ENCODE assay signal across 8 cellular contexts in the genomic region with DNA sequence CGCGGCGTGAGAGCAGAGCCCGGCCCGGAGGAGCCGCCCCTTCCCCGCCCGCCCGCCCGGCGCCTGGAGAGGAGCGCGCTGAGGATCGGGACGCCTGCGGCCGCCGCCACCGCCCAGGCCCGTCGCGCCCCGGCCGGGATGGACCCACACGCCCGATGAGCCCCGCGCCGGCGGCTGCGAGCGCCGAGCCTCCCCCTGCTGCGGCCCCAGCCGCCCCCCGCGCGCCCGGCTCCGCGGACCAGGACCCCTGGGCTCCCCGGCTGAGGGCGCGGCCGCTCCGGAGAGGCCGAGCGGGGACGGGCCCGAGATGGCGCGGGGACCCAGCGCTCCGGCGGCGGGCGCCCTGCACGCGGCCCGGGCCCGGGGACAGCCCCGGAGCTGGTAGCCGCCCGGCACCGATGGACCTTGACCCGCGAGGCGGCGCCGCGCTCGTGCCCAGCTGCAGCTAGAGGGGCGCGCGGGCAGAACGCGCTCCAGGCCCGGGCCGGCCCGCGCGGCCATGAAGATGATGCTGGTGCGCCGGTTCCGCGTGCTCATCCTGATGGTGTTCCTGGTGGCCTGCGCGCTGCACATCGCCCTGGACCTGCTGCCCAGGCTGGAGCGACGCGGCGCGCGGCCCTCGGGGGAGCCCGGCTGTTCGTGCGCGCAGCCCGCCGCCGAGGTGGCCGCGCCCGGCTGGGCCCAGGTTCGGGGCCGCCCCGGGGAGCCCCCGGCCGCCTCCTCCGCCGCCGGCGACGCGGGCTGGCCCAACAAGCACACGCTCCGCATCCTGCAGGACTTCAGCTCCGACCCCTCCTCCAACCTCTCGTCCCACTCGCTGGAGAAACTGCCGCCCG. TPM values are rescaled to one million over a fixed set of nuclear protein-coding genes. Genes with fewer than 3 reads are reported as not detected.
A peak's percentile ranks its signal among the peaks of the same experiment; 100 is the strongest.
DNase-seq lines count a peak whose midpoint lies in the region; ATAC-seq and TF ChIP-seq lines count a peak whose summit lies in the region.

No MANE protein-coding gene starts in this region.

- peaks cover 2% of the 10 kb centered on the region for H3K4me1 Mint-ChIP-seq in activated CD8-positive, alpha-beta memory T cell treated with anti-CD3 and anti-CD28 coated beads, Interleukin-2, amount 10 ng/mL, durations not matched to agents 7 days and 5 days

- 0% methylated on average over 95 to 96 of the region's 124 CpGs for WGBS in mesodermal cell (ENCODE audit: insufficient coverage in 2 of 2), 2 experiments
- under 1% methylated on average over 124 of the region's 124 CpGs for WGBS in urinary bladder

- ATAC-seq in activated CD8-positive, alpha-beta memory T cell treated with anti-CD3 and anti-CD28 coated beads, Interleukin-2, amount 10 ng/mL, durations not matched to agents 7 days and 5 days, result peak; percentile 13

- H3K9me3 ChIP-seq in mesodermal cell (ENCODE audit: control insufficient read depth, low read length), result no peaks in the 10 kb centered on the region

- H3K27ac Mint-ChIP-seq in activated CD8-positive, alpha-beta memory T cell treated with anti-CD3 and anti-CD28 coated beads, Interleukin-2, amount 10 ng/mL, durations not matched to agents 7 days and 5 days, result no peak overlapping the region

- CTCF ChIA-PET in activated CD8-positive, alpha-beta memory T cell treated with anti-CD3 and anti-CD28 coated beads, Interleukin-2, amount 10 ng/mL, durations not matched to agents 7 days and 5 days (lab: Charles Lee), result no interaction called here

- H3K4me3 ChIP-seq in coronary artery (peak overlapping the region; percentile 93), mesodermal cell (ENCODE audit: extremely low read depth, insufficient read depth, low read length, poor library complexity, severe bottlenecking) (peak overlapping the region; percentile 51), urinary bladder (ENCODE audit: low read depth, low read length) (peak overlapping the region; percentile 74)

- peaks cover 37% of the 10 kb centered on the region for H3K27me3 Mint-ChIP-seq in activated CD8-positive, alpha-beta memory T cell treated with anti-CD3 and anti-CD28 coated beads, Interleukin-2, amount 10 ng/mL, durations not matched to agents 7 days and 5 days

- TF ChIP-seq CTCF in coronary artery (IDR thresholded peaks at IDR 0.05), result no peak

- no peak for DNase-seq in activated CD8-positive, alpha-beta memory T cell treated with anti-CD3 and anti-CD28 coated beads, Interleukin-2, amount 10 ng/mL, durations not matched to agents 7 days and 5 days
- no peak for DNase-seq in activated CD8-positive, alpha-beta memory T cell treated with anti-CD3 and anti-CD28 coated beads, Interleukin-2, amount 50 U/mL, for 4 hours
- DNase-seq in coronary artery (ENCODE audit: low spot score) (no peak), RPMI8226 (no peak)
- DNase-seq in stimulated activated CD4-positive, alpha-beta T cell treated with anti-CD3 and anti-CD28 coated beads, Interleukin-4, amount 100 ng/mL, for 1 hour, result no peak
- no peak for DNase-seq in stimulated activated naive CD4-positive, alpha-beta T cell (lab: John Stamatoyannopoulos, UW)

- no peaks in the 10 kb centered on the region for H3K9me3 Mint-ChIP-seq in activated CD8-positive, alpha-beta memory T cell treated with anti-CD3 and anti-CD28 coated beads, Interleukin-2, amount 10 ng/mL, durations not matched to agents 7 days and 5 days (ENCODE audit: low read depth)

- H3K27ac ChIP-seq in coronary artery (peak overlapping the region; percentile 85 to 94), mesodermal cell (ENCODE audit: low read depth, low read length, severe bottlenecking) (no peak overlapping the region), urinary bladder (ENCODE audit: low read depth) (peak overlapping the region; percentile 30)

- no peak overlapping the region for H3K4me3 Mint-ChIP-seq in activated CD8-positive, alpha-beta memory T cell treated with anti-CD3 and anti-CD28 coated beads, Interleukin-2, amount 10 ng/mL, durations not matched to agents 7 days and 5 days

- H3K36me3 ChIP-seq in mesodermal cell (ENCODE audit: control insufficient read depth, insufficient read depth, low read length) (peaks cover 15% of the 10 kb centered on the region), urinary bladder (ENCODE audit: insufficient read depth) (no peaks in the 10 kb centered on the region)

- no peaks in the 10 kb centered on the region for H3K36me3 Mint-ChIP-seq in activated CD8-positive, alpha-beta memory T cell treated with anti-CD3 and anti-CD28 coated beads, Interleukin-2, amount 10 ng/mL, durations not matched to agents 7 days and 5 days

- H3K4me1 ChIP-seq in mesodermal cell (ENCODE audit: control insufficient read depth, insufficient read depth, low read length, poor library complexity, severe bottlenecking) (peaks cover 6% of the 10 kb centered on the region), urinary bladder (ENCODE audit: insufficient read depth) (no peaks in the 10 kb centered on the region)

RNA-seq across cellular contexts. Expression of a gene that starts 0.5 kb away (rescaled TPM):
- under 1 TPM; 0.45 to 0.73 TPM for total RNA-seq in activated CD8-positive, alpha-beta memory T cell treated with anti-CD3 and anti-CD28 coated beads, Interleukin-2, amount 10 ng/mL, durations not matched to agents 7 days and 5 days
- polyA plus RNA-seq in mesodermal cell (2013, experiment 1 of 2), result 7.3 TPM
- 4.9 TPM for polyA plus RNA-seq in mesodermal cell (2013, experiment 2 of 2)
- total RNA-seq in urinary bladder, result 13.3 TPM
- 86.5 TPM for polyA plus RNA-seq in urinary bladder
